ENCODE assay signal across 1 cellular context in genomic region chr4:120730777-120731320, GRCh38.
TF ChIP-seq lines count a peak whose summit lies in the region.

No MANE protein-coding gene starts in this region.

TF ChIP-seq in GM23338, 12 proteins besides CTCF, POLR2A, EP300 and RAD21 (continued from another document):
- TF ChIP-seq ZNF462 (CRISPR knock-in tag; IDR thresholded peaks at IDR 0.05) (no peak), EZH2 (IDR thresholded peaks at IDR 0.05; ENCODE audit: low read depth, unreplicated experiment) (no peak), POLR2AphosphoS5 (IDR thresholded peaks at IDR 0.05; ENCODE audit: low read depth) (no peak)
